ENCODE assay signal across 8 cellular contexts in the genomic region with DNA sequence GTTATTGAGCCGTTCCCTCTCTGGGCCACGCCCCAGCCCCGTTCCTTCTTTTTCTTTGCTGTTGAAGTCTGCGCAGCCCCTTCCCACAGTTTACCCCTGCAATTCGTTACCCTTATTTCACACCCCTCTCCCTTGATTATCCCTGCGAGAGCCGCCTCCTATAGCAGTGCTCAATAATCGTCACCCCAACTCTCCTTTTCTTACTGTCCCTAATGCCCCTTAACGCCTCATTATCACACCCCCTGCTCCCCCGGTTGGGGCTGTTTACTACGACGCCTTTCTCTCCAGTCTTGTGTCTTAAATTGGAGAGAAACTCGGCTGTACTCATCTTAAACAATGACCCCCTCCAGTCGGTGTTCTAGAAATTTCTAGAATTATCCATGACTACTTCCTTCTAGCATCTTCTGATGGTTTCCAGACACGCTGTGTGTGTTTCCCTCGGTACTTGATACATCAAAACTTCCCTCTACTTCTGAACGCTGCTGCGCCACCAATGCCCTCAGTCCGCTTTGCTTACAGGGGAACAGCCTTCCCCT. TPM values are rescaled to one million over a fixed set of nuclear protein-coding genes. Genes with fewer than 3 reads are reported as not detected.
DNase-seq lines count a peak whose midpoint lies in the region; ATAC-seq and TF ChIP-seq lines count a peak whose summit lies in the region.

No MANE protein-coding gene starts in this region.

- intact Hi-C loops in CD4-positive, alpha-beta memory T cell (cut with micrococcal nuclease) = loop anchor here (10.0 kb wide), 2 partner anchors 390 to 1140 kb away; a partner anchor contains a TSS

- no peaks in the 10 kb centered on the region for H3K27me3 Mint-ChIP-seq in CD4-positive, alpha-beta memory T cell
- no peaks in the 10 kb centered on the region for H3K27me3 Mint-ChIP-seq in central memory CD8-positive, alpha-beta T cell

- no peaks in the 10 kb centered on the region for H3K9me3 ChIP-seq in CD4-positive, alpha-beta memory T cell (ENCODE audit: control insufficient read depth in 1 of 2, low read length in 2 of 2)
- H3K9me3 ChIP-seq in mesenchymal stem cell (ENCODE audit: control insufficient read depth, low read length) = no peaks in the 10 kb centered on the region

- peaks cover 0 to 2% (median 0%) of the 10 kb centered on the region in 8 donors for H3K9me3 Mint-ChIP-seq in CD4-positive, alpha-beta memory T cell
- H3K9me3 Mint-ChIP-seq in central memory CD8-positive, alpha-beta T cell = no peaks in the 10 kb centered on the region

- H3K4me1 ChIP-seq in CD4-positive, alpha-beta memory T cell (ENCODE audit: insufficient read depth, low read length) = peaks cover 35% of the 10 kb centered on the region
- H3K4me1 ChIP-seq in mesenchymal stem cell (ENCODE audit: control insufficient read depth, insufficient read depth, low read depth, low read length) = peaks cover 20% of the 10 kb centered on the region
- peaks cover 2% of the 10 kb centered on the region for H3K4me1 ChIP-seq in urinary bladder (ENCODE audit: insufficient read depth)
- H3K4me1 ChIP-seq in foreskin keratinocyte = peaks cover 21% of the 10 kb centered on the region

- POLR2A ChIA-PET in CD4-positive, alpha-beta memory T cell (lab: Charles Lee; ENCODE audit: partially characterized antibody) = interaction anchor here (2.1 to 8.3 kb wide), 5 partner anchors 7 to 604 kb away, joined by 11 to 142 read pairs (median 20); a partner anchor contains a TSS

- peak overlapping the region; percentile 88 for H3K4ac ChIP-seq in mesenchymal stem cell (ENCODE audit: low read depth in 1 of 2, low read length in 2 of 2)

- peak overlapping the region; percentile 89 to 96 (median 92) for H3K4me3 Mint-ChIP-seq in CD4-positive, alpha-beta memory T cell
- peak overlapping the region; percentile 94 for H3K4me3 Mint-ChIP-seq in central memory CD8-positive, alpha-beta T cell

- H2BK120ac ChIP-seq in mesenchymal stem cell (ENCODE audit: low read depth, low read length) = peak overlapping the region; percentile 89

- CTCF ChIA-PET in CD4-positive, alpha-beta memory T cell (lab: Charles Lee; ENCODE audit: partially characterized antibody) = interaction anchor here (0.7 to 3.2 kb wide), 2 partner anchors 10 to 12 kb away, joined by 3 to 33 read pairs; no protein-coding TSS in a partner anchor

- peak overlapping the region; percentile 24 for H2BK5ac ChIP-seq in mesenchymal stem cell (ENCODE audit: low read depth, low read length, poor library complexity, severe bottlenecking)

- no peak overlapping the region for H3K14ac ChIP-seq in mesenchymal stem cell (ENCODE audit: low read length in 2 of 2)

- H3K27me3 ChIP-seq in CD4-positive, alpha-beta memory T cell (ENCODE audit: insufficient read depth, low read length) = no peaks in the 10 kb centered on the region
- H3K27me3 ChIP-seq in mesenchymal stem cell (ENCODE audit: control insufficient read depth in 1 of 2, insufficient read depth in 1 of 2, low read length in 2 of 2) (no peaks in the 10 kb centered on the region), foreskin keratinocyte (no peaks in the 10 kb centered on the region)

- peak overlapping the region; percentile 74 for H4K91ac ChIP-seq in mesenchymal stem cell (ENCODE audit: low read length)

- H3K18ac ChIP-seq in mesenchymal stem cell (ENCODE audit: low read depth in 1 of 2, low read length in 2 of 2) = peak overlapping the region; percentile 87 to 91

- H3K4me2 ChIP-seq in mesenchymal stem cell (ENCODE audit: low read length, poor library complexity, severe bottlenecking) = peak overlapping the region; percentile 98

- 11% methylated on average over 18 of the region's 19 CpGs for WGBS in mesenchymal stem cell
- WGBS in urinary bladder = 6% methylated on average over 19 of the region's 19 CpGs

- H2AK5ac ChIP-seq in mesenchymal stem cell (ENCODE audit: low read length, severe bottlenecking) = peak overlapping the region; percentile 82

- peak overlapping the region; percentile 92 for H4K8ac ChIP-seq in mesenchymal stem cell (ENCODE audit: low read length)

- H3K27ac ChIP-seq in CD4-positive, alpha-beta memory T cell (ENCODE audit: low read depth, low read length) = peak overlapping the region; percentile 68
- H3K27ac ChIP-seq in mesenchymal stem cell (ENCODE audit: low read length, poor library complexity, severe bottlenecking) = peak overlapping the region; percentile 89
- peak overlapping the region; percentile 94 for H3K27ac ChIP-seq in urinary bladder (ENCODE audit: low read depth)
- H3K27ac ChIP-seq in foreskin keratinocyte = no peak overlapping the region

- H2BK15ac ChIP-seq in mesenchymal stem cell (ENCODE audit: low read depth, poor library complexity, severe bottlenecking) = no peak overlapping the region

- no peak overlapping the region for H3K23ac ChIP-seq in mesenchymal stem cell (ENCODE audit: low read length in 2 of 2)

- H2AFZ ChIP-seq in mesenchymal stem cell (ENCODE audit: low read depth, low read length) = peak overlapping the region; percentile 72

- H2BK12ac ChIP-seq in mesenchymal stem cell (ENCODE audit: low read length in 2 of 2) = peak overlapping the region; percentile 41 to 89

- H3K27ac Mint-ChIP-seq in CD4-positive, alpha-beta memory T cell = peak overlapping the region; percentile 89 to 99 (median 98)
- peak overlapping the region; percentile 96 for H3K27ac Mint-ChIP-seq in central memory CD8-positive, alpha-beta T cell (ENCODE audit: low read depth)

- peak overlapping the region; percentile 43 to 48 for H3K4me3 ChIP-seq in CD4-positive, alpha-beta memory T cell (ENCODE audit: low read length in 2 of 2)
- peak overlapping the region; percentile 63 for H3K4me3 ChIP-seq in Jurkat, Clone E6-1 (ENCODE audit: low read length)
- H3K4me3 ChIP-seq in mesenchymal stem cell (ENCODE audit: insufficient read depth in 1 of 2, low read depth in 1 of 2, low read length in 2 of 2) = peak overlapping the region; percentile 70 to 87
- H3K4me3 ChIP-seq in urinary bladder (ENCODE audit: low read depth, low read length) = peak overlapping the region; percentile 94

- no peak for ATAC-seq in central memory CD8-positive, alpha-beta T cell (replicated peaks; ENCODE audit: extremely low read depth, poor library complexity, severe bottlenecking)
- ATAC-seq in foreskin keratinocyte (no peak), GM21529 (IDR thresholded peaks at IDR 0.05; ENCODE audit: unreplicated experiment) (no peak)

- no peaks in the 10 kb centered on the region for H3K36me3 ChIP-seq in CD4-positive, alpha-beta memory T cell (ENCODE audit: insufficient read depth, low read length)
- H3K36me3 ChIP-seq in mesenchymal stem cell (ENCODE audit: control insufficient read depth in 1 of 2, insufficient read depth in 2 of 2, low read depth in 1 of 2, low read length in 2 of 2) = peaks cover 5 to 7% of the 10 kb centered on the region in 2 experiments
- H3K36me3 ChIP-seq in urinary bladder (ENCODE audit: insufficient read depth) = no peaks in the 10 kb centered on the region

- H3K36me3 Mint-ChIP-seq in CD4-positive, alpha-beta memory T cell = peaks cover 9 to 24% of the 10 kb centered on the region in 2 donors
- peaks cover 32% of the 10 kb centered on the region for H3K36me3 Mint-ChIP-seq in central memory CD8-positive, alpha-beta T cell (ENCODE audit: insufficient read depth)

- H3K9ac ChIP-seq in mesenchymal stem cell (ENCODE audit: low read length) = peak overlapping the region; percentile 99

- H3K79me1 ChIP-seq in mesenchymal stem cell (replicated peaks; ENCODE audit: low read length, poor library complexity, severe bottlenecking) = peaks cover 7% of the 10 kb centered on the region

- DNase-seq in CD4-positive, alpha-beta memory T cell = peak in 1 of 5 donors; percentile 54
- no peak for DNase-seq in Jurkat, Clone E6-1 (ENCODE audit: low read depth, low spot score)
- DNase-seq in central memory CD8-positive, alpha-beta T cell (ENCODE audit: low spot score in 2 of 2) = no peak
- DNase-seq in mesenchymal stem cell (peak; percentile 41), foreskin keratinocyte (no peak), NCI-H1417 treated with DMSO at 0.1 percent for 48 hours (lab: John Stamatoyannopoulos, UW) (no peak)

- TF ChIP-seq CTCF in foreskin keratinocyte (conservative IDR thresholded peaks at IDR 0.05) = no peak

- H3K4me1 Mint-ChIP-seq in CD4-positive, alpha-beta memory T cell = peaks cover 27 to 61% (median 37%) of the 10 kb centered on the region in 4 donors
- peaks cover 40% of the 10 kb centered on the region for H3K4me1 Mint-ChIP-seq in central memory CD8-positive, alpha-beta T cell

RNA-seq across cellular contexts. Expression of a gene that starts 0.7 kb away (rescaled TPM):
- total RNA-seq in CD4-positive, alpha-beta memory T cell = 10 to 100 TPM; 41.6 to 43.4 TPM
- polyA plus RNA-seq in CD4-positive, alpha-beta memory T cell = 10 to 100 TPM; 14.6 to 29.2 TPM
- polyA plus RNA-seq in Jurkat, Clone E6-1 (2012; ENCODE audit: insufficient read depth, insufficient read length) = 12.1 TPM
- 4.3 TPM for polyA plus RNA-seq in mesenchymal stem cell (2013, experiment 1 of 2)
- 4.7 TPM for polyA plus RNA-seq in mesenchymal stem cell (2013, experiment 2 of 2)
- total RNA-seq in urinary bladder (7.0 TPM), foreskin keratinocyte (5.3 and 5.9 TPM in 2 replicates)
- polyA plus RNA-seq in urinary bladder (11.1 TPM), foreskin keratinocyte (1.5 and 2.0 TPM in 2 replicates)

RNA-seq across cellular contexts. Expression of a gene that starts 33.9 kb away (rescaled TPM):
- under 1 TPM in 1 of 2 experiments, not detected in 1; 0.17 TPM for total RNA-seq in CD4-positive, alpha-beta memory T cell
- polyA plus RNA-seq in CD4-positive, alpha-beta memory T cell = under 1 TPM in 1 of 2 donors, not detected in 1; 0.61 TPM
- 1.3 TPM for polyA plus RNA-seq in Jurkat, Clone E6-1 (2012; ENCODE audit: insufficient read depth, insufficient read length)
- polyA plus RNA-seq in mesenchymal stem cell (2013, experiment 1 of 2) = 14.1 TPM
- 16.0 TPM for polyA plus RNA-seq in mesenchymal stem cell (2013, experiment 2 of 2)
- total RNA-seq in urinary bladder (9.8 TPM), foreskin keratinocyte (19.9 and 23.8 TPM in 2 replicates)
- polyA plus RNA-seq in urinary bladder (25.4 TPM), foreskin keratinocyte (19.2 and 23.6 TPM in 2 replicates)
